Comparison of ENCODE assay signal across 17 cellular contexts in the genomic region with DNA sequence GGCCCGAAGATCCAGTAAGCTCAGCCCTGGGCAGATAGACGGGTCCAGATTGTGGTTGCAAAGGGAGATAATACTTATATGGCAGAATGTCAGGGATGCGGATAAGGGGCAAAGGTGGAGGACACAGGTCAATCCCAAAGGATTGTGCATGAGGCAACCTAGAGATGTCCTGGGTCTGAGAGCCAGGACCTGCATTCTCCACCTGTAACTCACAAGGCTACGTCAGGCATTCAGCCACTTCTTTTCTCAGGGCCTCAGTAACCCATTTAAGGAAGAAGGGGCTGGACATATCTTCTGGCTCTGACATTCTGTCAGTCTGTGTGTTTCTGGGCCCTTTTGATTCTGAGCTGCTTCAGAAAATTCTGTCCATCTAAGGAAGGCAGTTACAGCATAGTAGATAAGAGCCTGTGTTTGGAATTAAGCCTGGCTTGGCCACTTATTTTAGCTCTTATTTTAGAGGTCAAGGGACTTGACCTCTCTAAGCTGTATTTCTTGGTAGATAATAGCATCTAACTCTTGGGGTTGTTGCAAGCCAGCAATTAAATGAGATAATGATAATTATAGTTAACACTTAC. TPM values are rescaled to one million over a fixed set of nuclear protein-coding genes. Genes with fewer than 3 reads are reported as not detected.
DNase-seq lines count a peak whose midpoint lies in the region; ATAC-seq, FAIRE-seq and TF ChIP-seq lines count a peak whose summit lies in the region.
"Had no signal": no experiment of that assay in that cellular context is flagged by ENCODE, and none has a peak within 500 bp of the region (broad histone marks: within the 10 kb centered on the region; RNA-seq: fewer than 3 reads in every experiment).

No MANE protein-coding gene starts in this region.

- BruUV-seq in K562 (replicated peaks; lab: Mats Ljungman, UMichigan): no TSS peak

- peak in 1 of 2 donors; percentile 66 for DNase-seq in cardiac muscle cell (ENCODE audit: low read depth in 1 of 2, low spot score in 1 of 2)
- DNase-seq in Right ventricle myocardium superior: no peak
- peak in 1 of 4 experiments; percentile 24 for DNase-seq in K562 (ENCODE audit: extremely low read depth in 1 of 4, low spot score in 3 of 4)
- DNase-seq in lower lobe of right lung: no peak
- DNase-seq in NCI-H2196 treated with DMSO at 0.1 percent for 48 hours (lab: John Stamatoyannopoulos, UW; ENCODE audit: unreplicated experiment): no peak
- no peak for DNase-seq in COR-L47 (lab: John Stamatoyannopoulos, UW)
- DNase-seq: 8988T; AML-193; CD8-positive, alpha-beta memory T cell; DMS53; GF-D8; HCEC 1CT; HFFc6 had no signal

- H4K20me1 ChIP-seq in K562 (replicated peaks; ENCODE audit: control insufficient read depth, insufficient read depth, low read length): no peaks in the 10 kb centered on the region
- H4K20me1 ChIP-seq: BLaER1 had no signal

- no peak overlapping the region for H2AFZ ChIP-seq in K562 (ENCODE audit: low read depth, low read length)

- CTCF ChIA-PET in K562 (lab: Yijun Ruan, JAX; ENCODE audit: low intra/inter-chr PET ratio): no interaction called here

- H3K79me2 ChIP-seq in K562 (ENCODE audit: control insufficient read depth, insufficient read depth, low read length): no peaks in the 10 kb centered on the region

- H3K4me3 ChIP-seq in cardiac muscle cell (no peak overlapping the region), K562 (no peak overlapping the region), lower lobe of right lung (no peak overlapping the region)
- H3K4me3 ChIP-seq: BLaER1 had no signal

- H3K9me3 ChIP-seq in cardiac muscle cell (ENCODE audit: low read depth): no peaks in the 10 kb centered on the region
- H3K9me3 ChIP-seq in K562 (replicated peaks; ENCODE audit: control insufficient read depth, insufficient read depth, low read depth, low read length): no peaks in the 10 kb centered on the region
- no peaks in the 10 kb centered on the region for H3K9me3 ChIP-seq in lower lobe of right lung

- ATAC-seq in Right ventricle myocardium superior (ENCODE audit: poor library complexity) (no peak), K562 (no peak), lower lobe of right lung (peak; percentile 26 to 73), HG03108 (IDR thresholded peaks at IDR 0.05; ENCODE audit: unreplicated experiment) (no peak)

- 9% methylated on average over 4 of the region's 4 CpGs for WGBS in K562 (ENCODE audit: insufficient coverage, low coverage, missing lambda C conversion rate)

- H3K4me2 ChIP-seq in K562 (ENCODE audit: insufficient read depth, low read length): no peak overlapping the region
- H3K4me2 ChIP-seq: BLaER1 had no signal

- TF ChIP-seq CTCF in cardiac muscle cell (IDR thresholded peaks at IDR 0.05; ENCODE audit: low read depth, low read length) (no peak), K562 (IDR thresholded peaks at IDR 0.05 in 2 of 3, conservative IDR thresholded peaks at IDR 0.05 in 1 of 3; ENCODE audit: insufficient read depth in 2 of 3, low read depth in 1 of 3, low read length in 3 of 3) (no peak), lower lobe of right lung (IDR thresholded peaks at IDR 0.05) (no peak)

- no peak for TF ChIP-seq POLR2A in K562 (conservative IDR thresholded peaks at IDR 0.05)

- H3K27me3 ChIP-seq in cardiac muscle cell (no peaks in the 10 kb centered on the region), K562 (ENCODE audit: control insufficient read depth in 2 of 2, insufficient read depth in 2 of 2, low read length in 2 of 2) (no peaks in the 10 kb centered on the region), lower lobe of right lung (ENCODE audit: low read depth) (no peaks in the 10 kb centered on the region)
- H3K27me3 ChIP-seq: BLaER1 had no signal

- peak overlapping the region; percentile 92 for H3K27ac ChIP-seq in cardiac muscle cell
- H3K27ac ChIP-seq in K562 (ENCODE audit: extremely low read depth, low read depth, low read length): no peak overlapping the region
- no peak overlapping the region for H3K27ac ChIP-seq in lower lobe of right lung
- H3K27ac ChIP-seq: BLaER1 had no signal

- peak overlapping the region in 1 of 2 experiments; percentile 24; a peak in 1 of 4 replicates for H3K9ac ChIP-seq in K562 (ENCODE audit: insufficient read depth in 1 of 2, low read depth in 2 of 2, low read length in 2 of 2)
- H3K9ac ChIP-seq: BLaER1 had no signal

- FAIRE-seq in K562 (lab: Jason Lieb, UNC): peak; percentile 32
- FAIRE-seq: GM19239, HTR-8/SVneo had no signal

- in situ Hi-C loops in K562 (cut with MboI): no loop called here

- H3K4me1 ChIP-seq in cardiac muscle cell (ENCODE audit: low read depth): peaks cover 19% of the 10 kb centered on the region
- peaks cover 0 to 6% of the 10 kb centered on the region in 2 experiments; a peak in 3 of 5 replicates for H3K4me1 ChIP-seq in K562 (replicated peaks in 1 of 2; ENCODE audit: control insufficient read depth in 2 of 2, insufficient read depth in 2 of 2, low read length in 2 of 2)
- H3K4me1 ChIP-seq in lower lobe of right lung: no peaks in the 10 kb centered on the region
- H3K4me1 ChIP-seq: BLaER1 had no signal

- no peak for TF ChIP-seq EP300 in K562 (IDR thresholded peaks at IDR 0.05; ENCODE audit: low read length)

- no peak for TF ChIP-seq RAD21 in K562 (CRISPR knock-in tag; conservative IDR thresholded peaks at IDR 0.05 in 1 of 2, IDR thresholded peaks at IDR 0.05 in 1 of 2)

- H3K9me1 ChIP-seq in K562 (ENCODE audit: control insufficient read depth, insufficient read depth, low read length): no peaks in the 10 kb centered on the region

- no peaks in the 10 kb centered on the region for H3K36me3 ChIP-seq in cardiac muscle cell
- H3K36me3 ChIP-seq in K562 (ENCODE audit: control insufficient read depth, insufficient read depth, low read length): no peaks in the 10 kb centered on the region
- H3K36me3 ChIP-seq in lower lobe of right lung: no peaks in the 10 kb centered on the region
- H3K36me3 ChIP-seq: BLaER1 had no signal

- intact Hi-C loops in Right ventricle myocardium superior (cut with DNase I) (no loop called here), K562 (cut with micrococcal nuclease) (no loop called here), lower lobe of right lung (cut with DNase I) (no loop called here)

- POLR2A ChIA-PET in K562 (lab: Yijun Ruan, JAX): interaction anchor here (2.0 kb wide), 1 partner anchor 44 kb away, joined by 4 read pairs; no protein-coding TSS in a partner anchor

TF ChIP-seq in K562, 482 proteins besides CTCF, POLR2A, EP300 and RAD21:
- TF ChIP-seq PHB (CRISPR knock-in tag; IDR thresholded peaks at IDR 0.05): no peak
- TF ChIP-seq ARID1B (IDR thresholded peaks at IDR 0.05): no peak
- no peak for TF ChIP-seq HNRNPL (IDR thresholded peaks at IDR 0.05; ENCODE audit: low read depth, low read length)
- TF ChIP-seq ZNF75A (CRISPR knock-in tag; IDR thresholded peaks at IDR 0.05): no peak
- 0 out of 2 replicates have a peak, but pooled peaks have one; percentile 7 for TF ChIP-seq CBFA2T3 (IDR thresholded peaks at IDR 0.05)

RNA-seq across cellular contexts. Expression of gene CNBD2, which starts 40.2 kb away (rescaled TPM):
- total RNA-seq in cardiac muscle cell (8.5 and 10.4 TPM in 2 replicates), Right ventricle myocardium superior (3.8 TPM), K562 (2014; rRNA removed) (5.9 and 6.6 TPM in 2 replicates), K562 (2014; rRNA removed; fragmentation: Illumina TruSeq; extraction: Trizol) (3.2 and 3.7 TPM in 2 replicates), K562 (2015; rRNA removed; fragmentation: Illumina TruSeq; extraction: Trizol) (5.4 and 6.2 TPM in 2 replicates), K562 (2021) (4.5 and 5.3 TPM in 2 replicates), lower lobe of right lung (4.3 TPM)
- polyA plus RNA-seq in cardiac muscle cell (0.82 TPM in 1 of 2 replicates, not detected in the other), K562 (2011; rRNA removed) (8.8 and 11.8 TPM in 2 replicates), K562 (2014; fragmentation: Illumina TruSeq; extraction: Trizol) (5.3 and 6.6 TPM in 2 replicates), K562 (2014; fragmentation: Nextera tagmentation; extraction: Ambion mirVana) (1 to 10 TPM; 3.4 to 4.1 TPM), K562 (2014; rRNA removed) (16.8 and 17.5 TPM in 2 replicates)
- total RNA-seq in K562 (2011; cell fraction: chromatin; rRNA removed; ENCODE audit: low replicate concordance): 4.9 and 7.0 TPM in 2 replicates
- 9.5 and 11.5 TPM in 2 replicates for total RNA-seq in K562 (2011; cell fraction: nucleolus; rRNA removed)
- 9.8 and 14.6 TPM in 2 replicates for total RNA-seq in K562 (2011; cell fraction: nucleoplasm; rRNA removed)
- 8.1 and 9.4 TPM in 2 replicates for polyA plus RNA-seq in K562 (2011; cell fraction: cytosol; rRNA removed)
- polyA plus RNA-seq in K562 (2011; cell fraction: nucleus; rRNA removed): 19.5 and 25.3 TPM in 2 replicates
- 1.7 and 5.6 TPM in 2 replicates for polyA plus RNA-seq in K562 (2012)
- polyA minus RNA-seq in K562 (2011; rRNA and poly(A)+ RNA removed): 3.4 and 4.2 TPM in 2 replicates
- polyA minus RNA-seq in K562 (2011; cell fraction: cytosol; rRNA and poly(A)+ RNA removed): not detected in 2 replicates
- polyA minus RNA-seq in K562 (2011; cell fraction: nucleus; rRNA and poly(A)+ RNA removed): 3.1 and 8.7 TPM in 2 replicates

RNA-seq across cellular contexts. Expression of gene SCAND1, which starts 54.2 kb away (rescaled TPM):
- total RNA-seq in cardiac muscle cell (138 and 197 TPM in 2 replicates), Right ventricle myocardium superior (37.9 TPM), K562 (2014; rRNA removed) (94.0 and 111 TPM in 2 replicates), K562 (2014; rRNA removed; fragmentation: Illumina TruSeq; extraction: Trizol) (0.47 TPM in 1 of 2 replicates, not detected in the other), K562 (2015; rRNA removed; fragmentation: Illumina TruSeq; extraction: Trizol) (17.0 and 20.2 TPM in 2 replicates), K562 (2021) (74.2 and 80.8 TPM in 2 replicates), lower lobe of right lung (51.9 TPM)
- polyA plus RNA-seq in cardiac muscle cell (201 and 218 TPM in 2 replicates), K562 (2011; rRNA removed) (5.8 and 7.5 TPM in 2 replicates), K562 (2014; fragmentation: Illumina TruSeq; extraction: Trizol) (1.2 and 13.9 TPM in 2 replicates), K562 (2014; fragmentation: Nextera tagmentation; extraction: Ambion mirVana) (under 1 TPM; 0.08 to 0.11 TPM), K562 (2014; rRNA removed) (46.5 and 51.2 TPM in 2 replicates)
- 1.8 and 8.7 TPM in 2 replicates for total RNA-seq in K562 (2011; cell fraction: chromatin; rRNA removed; ENCODE audit: low replicate concordance)
- 21.3 and 27.3 TPM in 2 replicates for total RNA-seq in K562 (2011; cell fraction: nucleolus; rRNA removed)
- total RNA-seq in K562 (2011; cell fraction: nucleoplasm; rRNA removed): 9.3 and 10.3 TPM in 2 replicates
- 17.0 and 80.2 TPM in 2 replicates for polyA plus RNA-seq in K562 (2011; cell fraction: cytosol; rRNA removed)
- 13.4 and 25.4 TPM in 2 replicates for polyA plus RNA-seq in K562 (2011; cell fraction: nucleus; rRNA removed)
- 25.0 and 56.6 TPM in 2 replicates for polyA plus RNA-seq in K562 (2012)
- 0.99 and 1.6 TPM in 2 replicates for polyA minus RNA-seq in K562 (2011; rRNA and poly(A)+ RNA removed)
- polyA minus RNA-seq in K562 (2011; cell fraction: cytosol; rRNA and poly(A)+ RNA removed): 9.5 and 16.5 TPM in 2 replicates
- 13.5 and 15.0 TPM in 2 replicates for polyA minus RNA-seq in K562 (2011; cell fraction: nucleus; rRNA and poly(A)+ RNA removed)

Comparison
In these comparisons a context has a peak if more than half of its experiments do, and no peak if none do; other contexts are left out.
1. ATAC-seq: peak in lower lobe of right lung (2 of 2); none in Right ventricle myocardium superior (single experiment), K562 (single experiment) and HG03108 (single experiment).